ENCODE assay signal across 8 cellular contexts in genomic region chr1:11654571-11655262, GRCh38. TPM values are rescaled to one million over a fixed set of nuclear protein-coding genes. Genes with fewer than 3 reads are reported as not detected.
DNase-seq lines count a peak whose midpoint lies in the region; ATAC-seq, FAIRE-seq and TF ChIP-seq lines count a peak whose summit lies in the region.

Gene FBXO44 (plus strand): TSS chr1:11654877. CDS start chr1:11655836, 959 bp downstream.

- H4K20me1 ChIP-seq in mammary epithelial cell (ENCODE audit: insufficient read depth, low read length): no peaks in the 10 kb centered on the region

- H3K27ac ChIP-seq in VCaP: peak within 1 kb of the TSS; percentile 67; the same call in 1 of the 2 replicates
- peak within 1 kb of the TSS; percentile 54 for H3K27ac ChIP-seq in mammary epithelial cell (ENCODE audit: insufficient read depth, low read depth, low read length)
- peak within 1 kb of the TSS; percentile 43 to 60 for H3K27ac ChIP-seq in kidney (ENCODE audit: low read depth in 2 of 2, low read length in 2 of 2)

- intact Hi-C loops in mammary epithelial cell (cut with micrococcal nuclease): no loop called here
- intact Hi-C loops in kidney (cut with DNase I): no loop called here

- no peak for TF ChIP-seq CTCF in VCaP (conservative IDR thresholded peaks at IDR 0.05)
- TF ChIP-seq CTCF in mammary epithelial cell (conservative IDR thresholded peaks at IDR 0.05 in 1 of 2, IDR thresholded peaks at IDR 0.05 in 1 of 2; ENCODE audit: extremely low read depth in 1 of 2, insufficient read depth in 1 of 2, low read depth in 1 of 2, low read length in 2 of 2): no peak
- TF ChIP-seq CTCF in kidney (IDR thresholded peaks at IDR 0.05; ENCODE audit: borderline replicate concordance, extremely low read depth, insufficient read depth): no peak

- WGBS in mammary epithelial cell (ENCODE audit: low coverage, missing lambda C conversion rate): no CpG with 5 or more reads among the region's 70 CpGs

- in situ Hi-C loops in mammary epithelial cell (cut with MboI; ENCODE audit: low sequenced_read_pairs in 2 of 2): no loop called here

- ATAC-seq in HG03175 (IDR thresholded peaks at IDR 0.05; ENCODE audit: unreplicated experiment): peak; percentile 73

- H3K9me3 ChIP-seq in mammary epithelial cell (replicated peaks; ENCODE audit: insufficient read depth, low read length) (no peaks in the 10 kb centered on the region), kidney (ENCODE audit: control insufficient read depth in 1 of 2, low read length in 2 of 2) (no peaks in the 10 kb centered on the region)

- H3K4me1 ChIP-seq in mammary epithelial cell (ENCODE audit: insufficient read depth, low read length) (peaks cover 23% of the 10 kb centered on the region), kidney (ENCODE audit: control insufficient read depth in 1 of 2, insufficient read depth in 1 of 2, low read depth in 1 of 2, low read length in 2 of 2) (peaks cover 0 to 7% of the 10 kb centered on the region in 2 donors)

- peak within 1 kb of the TSS; percentile 79 to 91 (median 89) for H3K4me3 ChIP-seq in mammary epithelial cell (replicated peaks in 1 of 3; ENCODE audit: insufficient read depth in 1 of 3, low read depth in 2 of 3, low read length in 3 of 3)
- peak within 1 kb of the TSS; percentile 50 to 52 for H3K4me3 ChIP-seq in kidney (ENCODE audit: low read length in 2 of 2)

- FAIRE-seq in kidney (lab: Jason Lieb, UNC): no peak

- H3K9ac ChIP-seq in mammary epithelial cell (ENCODE audit: insufficient read depth, low read length): peak within 1 kb of the TSS; percentile 31
- H3K9ac ChIP-seq in kidney (ENCODE audit: low read length in 2 of 2): peak within 1 kb of the TSS; percentile 77

- CTCF ChIA-PET in mammary epithelial cell (lab: Charles Lee; ENCODE audit: low non-redundant PET): no interaction called here

- DNase-seq in NCI-H1417 (lab: John Stamatoyannopoulos, UW) (peak; percentile 14 to 48 (median 31)), NCI-H1417 treated with DMSO at 0.1 percent for 48 hours (lab: John Stamatoyannopoulos, UW) (no peak), mammary epithelial cell (peak; percentile 60), kidney (peak; percentile 86), NCI-H1092 (lab: John Stamatoyannopoulos, UW) (no peak)
- DNase-seq in stimulated activated CD4-positive, alpha-beta T cell treated with anti-CD3 and anti-CD28 coated beads, Interleukin-1b, Interleukin-23, amount 100 ng/mL, for 24 hours (ENCODE audit: low read depth in 4 of 4, low spot score in 1 of 4): peak; percentile 40 to 65 (median 46)

- peaks cover 2% of the 10 kb centered on the region for H3K36me3 ChIP-seq in mammary epithelial cell (ENCODE audit: insufficient read depth, low read length)
- H3K36me3 ChIP-seq in kidney (ENCODE audit: control insufficient read depth in 1 of 2, insufficient read depth in 2 of 2, low read length in 2 of 2): peaks cover 0 to 2% of the 10 kb centered on the region in 2 donors

- H3K27me3 ChIP-seq in mammary epithelial cell (ENCODE audit: insufficient read depth, low read length): no peaks in the 10 kb centered on the region

- H3K79me2 ChIP-seq in mammary epithelial cell (ENCODE audit: insufficient read depth, low read length): peaks cover 16% of the 10 kb centered on the region

- BruUV-seq in mammary epithelial cell (replicated peaks; lab: Mats Ljungman, UMichigan): no TSS peak

- H3K4me2 ChIP-seq in mammary epithelial cell (ENCODE audit: insufficient read depth, low read depth, low read length): peak within 1 kb of the TSS; percentile 86

- H2AFZ ChIP-seq in mammary epithelial cell (ENCODE audit: low read depth, low read length): peak within 1 kb of the TSS; percentile 98

- dilution Hi-C loops in mammary epithelial cell (cut with HindIII; ENCODE audit: low sequenced_read_pairs): no loop called here

RNA-seq across cellular contexts. Expression of gene FBXO44, which starts in this region (rescaled TPM):
- total RNA-seq in mammary epithelial cell: 10 to 100 TPM; 21.3 to 28.7 TPM
- polyA plus RNA-seq in mammary epithelial cell: 20.8 TPM
- 17.8 TPM for polyA minus RNA-seq in mammary epithelial cell
- total RNA-seq in kidney: 22.5 TPM
- 66.6 TPM for polyA plus RNA-seq in kidney (ENCODE audit: insufficient read depth, low read depth, low replicate concordance)

Comparison
In these comparisons a context has a peak if more than half of its experiments do, and no peak if none do; other contexts are left out.
1. DNase-seq: peak in NCI-H1417 (3 of 3), mammary epithelial cell (single experiment), kidney (single experiment) and stimulated activated CD4-positive, alpha-beta T cell treated with anti-CD3 and anti-CD28 coated beads, Interleukin-1b, Interleukin-23, amount 100 ng/mL, for 24 hours (4 of 4); none in NCI-H1417 treated with DMSO at 0.1 percent for 48 hours (single experiment) and NCI-H1092 (single experiment).
2. Peak in every context shown above with its lines, with median percentiles within 50 percentile points of each other: H3K27ac ChIP-seq.